23 cellular contexts compared by ENCODE assay signal in genomic region chr6:112054001-112054400, GRCh38. TPM values are rescaled to one million over a fixed set of nuclear protein-coding genes. Genes with fewer than 3 reads are reported as not detected.
"Had no signal": no experiment of that assay in that cellular context is flagged by ENCODE, and none has a peak within 500 bp of the region (broad histone marks: within the 10 kb centered on the region; RNA-seq: fewer than 3 reads in every experiment).

Gene CCN6 (plus strand): TSS chr6:112054104. CDS start chr6:112054358, 254 bp downstream.

- H3K27ac ChIP-seq: body of pancreas, heart left ventricle, suprapubic skin had no signal

- H3K4me3 Mint-ChIP-seq: activated B cell treated with CpG ODN at 0.5 μM for 24 hours; activated CD8-positive, alpha-beta T cell treated with anti-CD3 and anti-CD28 coated beads, Interleukin-2, amount 10 ng/mL, durations not matched to agents 7 days and 5 days; activated naive CD8-positive, alpha-beta T cell treated with anti-CD3 and anti-CD28 coated beads for 36 hours; naive thymus-derived CD8-positive, alpha-beta T cell; type B pancreatic cell had no signal

- H3K27me3 Mint-ChIP-seq: progenitor cell of endocrine pancreas, type B pancreatic cell had no signal

- H3K9me3 ChIP-seq: body of pancreas, suprapubic skin had no signal

- H3K36me3 ChIP-seq: heart left ventricle, suprapubic skin had no signal

- H3K4me3 ChIP-seq: body of pancreas, heart left ventricle, suprapubic skin had no signal

- H3K27ac Mint-ChIP-seq: activated B cell treated with CpG ODN at 0.5 μM for 24 hours; activated CD8-positive, alpha-beta T cell treated with anti-CD3 and anti-CD28 coated beads, Interleukin-2, amount 10 ng/mL, durations not matched to agents 7 days and 5 days; activated naive CD8-positive, alpha-beta T cell treated with anti-CD3 and anti-CD28 coated beads for 36 hours; progenitor cell of endocrine pancreas; type B pancreatic cell had no signal

- H3K4me1 ChIP-seq: body of pancreas, heart left ventricle, suprapubic skin had no signal

- ATAC-seq: activated CD8-positive, alpha-beta T cell treated with anti-CD3 and anti-CD28 coated beads, Interleukin-2, amount 10 ng/mL, durations not matched to agents 7 days and 5 days; body of pancreas; left lobe of liver; naive thymus-derived CD8-positive, alpha-beta T cell; stimulated activated naive CD8-positive, alpha-beta T cell treated with anti-CD3 and anti-CD28 coated beads, Interleukin-15, Interleukin-2, amounts not matched to agents 100 U/mL and 50 U/mL, for 24 hours had no signal

- H3K36me3 Mint-ChIP-seq: activated naive CD8-positive, alpha-beta T cell treated with anti-CD3 and anti-CD28 coated beads for 36 hours; naive thymus-derived CD8-positive, alpha-beta T cell; type B pancreatic cell had no signal

- DNase-seq: activated B cell treated with CpG ODN at 0.5 μM for 24 hours; activated CD4-positive, alpha-beta T cell treated with anti-CD3 and anti-CD28 coated beads for 48 hours; activated CD8-positive, alpha-beta memory T cell treated with anti-CD3 and anti-CD28 coated beads, Interleukin-2, amount 50 U/mL, for 4 hours; activated CD8-positive, alpha-beta T cell treated with anti-CD3 and anti-CD28 coated beads, Interleukin-2, amount 10 ng/mL, durations not matched to agents 7 days and 5 days; activated gamma-delta T cell treated with Interleukin-2 at 50 U/mL for 16 hours; activated naive CD8-positive, alpha-beta T cell treated with anti-CD3 and anti-CD28 coated beads for 36 hours; amygdala; body of pancreas; cortex of kidney; effector CD4-positive, alpha-beta T cell; heart left ventricle; naive thymus-derived CD8-positive, alpha-beta T cell; right cardiac atrium; stimulated activated naive CD8-positive, alpha-beta T cell treated with anti-CD3 and anti-CD28 coated beads, Interleukin-15, Interleukin-2, amounts not matched to agents 100 U/mL and 50 U/mL, for 24 hours had no signal

- H3K9me3 Mint-ChIP-seq: activated B cell treated with CpG ODN at 0.5 μM for 24 hours; activated naive CD8-positive, alpha-beta T cell treated with anti-CD3 and anti-CD28 coated beads for 36 hours had no signal

- H3K4me1 Mint-ChIP-seq: activated B cell treated with CpG ODN at 0.5 μM for 24 hours had no signal

- H3K27me3 ChIP-seq: body of pancreas, heart left ventricle, suprapubic skin had no signal

RNA-seq across cellular contexts. Expression of gene CCN6, which starts in this region (rescaled TPM):
- total RNA-seq: activated B cell treated with CpG ODN at 0.5 μM for 24 hours; activated CD8-positive, alpha-beta T cell treated with anti-CD3 and anti-CD28 coated beads, Interleukin-2, amount 10 ng/mL, durations not matched to agents 7 days and 5 days; body of pancreas; endothelial cell of umbilical vein; frontal cortex; heart left ventricle; left lobe of liver; lung microvascular endothelial cell; mucosa of gallbladder; naive thymus-derived CD8-positive, alpha-beta T cell; progenitor cell of endocrine pancreas; right cardiac atrium; T-helper 2 cell treated with Interferon-gamma antibody and Interleukin-4, amounts not matched to agents 100 ng/mL and 5 ng/mL, for 36 hours had no signal
- polyA plus RNA-seq: endothelial cell of umbilical vein, heart left ventricle, right cardiac atrium had no signal
